In the genomic region with DNA sequence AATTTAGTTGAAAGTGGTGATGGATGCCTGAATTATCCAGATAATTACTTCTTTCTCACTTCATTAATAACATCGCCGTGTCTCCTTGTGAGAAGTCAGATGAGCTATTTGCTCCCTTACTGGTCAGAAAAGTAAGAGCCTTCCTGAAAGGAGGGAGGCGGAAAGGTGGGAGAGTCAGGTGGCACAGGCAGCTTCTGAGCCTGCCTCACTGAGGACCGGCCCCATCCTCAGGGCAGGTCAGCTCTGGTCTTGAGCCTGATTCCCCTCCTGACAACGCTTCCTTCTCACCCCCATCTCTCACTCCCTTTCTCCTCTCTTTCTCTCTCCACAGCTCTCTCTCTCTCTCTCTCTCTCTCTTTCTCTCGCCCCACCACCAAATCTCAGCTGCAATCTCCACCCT, we compare ENCODE assay signal across 35 cellular contexts. TPM values are rescaled to one million over a fixed set of nuclear protein-coding genes. Genes with fewer than 3 reads are reported as not detected.
"Had no signal": no experiment of that assay in that cellular context is flagged by ENCODE, and none has a peak within 500 bp of the region (broad histone marks: within the 10 kb centered on the region; RNA-seq: fewer than 3 reads in every experiment).

No MANE protein-coding gene starts in this region.

- H3K4me1 Mint-ChIP-seq: activated CD4-positive, alpha-beta memory T cell treated with anti-CD3 and anti-CD28 coated beads, Interleukin-2, amount 10 ng/mL, durations not matched to agents 7 days and 5 days; activated CD4-positive, alpha-beta T cell treated with anti-CD3 and anti-CD28 coated beads for 36 hours; activated CD4-positive, alpha-beta T cell treated with anti-CD3 and anti-CD28 coated beads, Interleukin-2, amount 10 ng/mL, durations not matched to agents 7 days and 5 days; activated CD8-positive, alpha-beta memory T cell treated with anti-CD3 and anti-CD28 coated beads, Interleukin-2, amount 10 ng/mL, durations not matched to agents 7 days and 5 days; activated naive CD4-positive, alpha-beta T cell treated with anti-CD3 and anti-CD28 coated beads, Interleukin-2, amount 10 ng/mL, durations not matched to agents 7 days and 5 days; activated naive CD4-positive, alpha-beta T cell treated with anti-CD3 and anti-CD28 coated beads, Interleukin-2, amount 50 U/mL, for 24 hours; activated naive CD8-positive, alpha-beta T cell treated with anti-CD3 and anti-CD28 coated beads, Interleukin-2, amount 10 ng/mL, durations not matched to agents 7 days and 5 days; activated naive CD8-positive, alpha-beta T cell treated with anti-CD3 and anti-CD28 coated beads, Interleukin-2, amount 50 U/mL, for 24 hours; brain had no signal

- H3K27ac Mint-ChIP-seq: activated CD4-positive, alpha-beta memory T cell treated with anti-CD3 and anti-CD28 coated beads, Interleukin-2, amount 10 ng/mL, durations not matched to agents 7 days and 5 days; activated CD4-positive, alpha-beta T cell treated with anti-CD3 and anti-CD28 coated beads for 36 hours; activated CD4-positive, alpha-beta T cell treated with anti-CD3 and anti-CD28 coated beads, Interleukin-2, amount 10 ng/mL, durations not matched to agents 7 days and 5 days; activated CD8-positive, alpha-beta memory T cell treated with anti-CD3 and anti-CD28 coated beads, Interleukin-2, amount 10 ng/mL, durations not matched to agents 7 days and 5 days; activated CD8-positive, alpha-beta T cell treated with anti-CD3 and anti-CD28 coated beads, Interleukin-2, amount 10 ng/mL, durations not matched to agents 7 days and 5 days; activated naive CD4-positive, alpha-beta T cell treated with anti-CD3 and anti-CD28 coated beads, Interleukin-2, amount 10 ng/mL, durations not matched to agents 7 days and 5 days; activated naive CD4-positive, alpha-beta T cell treated with anti-CD3 and anti-CD28 coated beads, Interleukin-2, amount 50 U/mL, for 24 hours; activated naive CD8-positive, alpha-beta T cell; activated naive CD8-positive, alpha-beta T cell treated with anti-CD3 and anti-CD28 coated beads, Interleukin-2, amount 10 ng/mL, durations not matched to agents 7 days and 5 days; activated naive CD8-positive, alpha-beta T cell treated with anti-CD3 and anti-CD28 coated beads, Interleukin-2, amount 50 U/mL, for 24 hours; activated T-cell treated with anti-CD3 and anti-CD28 coated beads, Interleukin-2, amount 50 U/mL, for 24 hours; activated T-helper 2 cell treated with anti-CD3 and anti-CD28 coated beads, Interferon-gamma antibody, Interleukin-2, Interleukin-4, amounts not matched to agents 10 μg/mL and 5 μg/mL and 100 μg/mL, durations not matched to agents 14 hours and 24 hours and 36 hours; brain; T-helper 1 cell treated with Interleukin-12 subunit alpha and Interleukin-12 subunit beta and Interleukin-4 antibody, amounts not matched to agents 30 μg/mL and 1 μg/mL, for 36 hours; T-helper 2 cell treated with Interferon-gamma antibody and Interleukin-4, amounts not matched to agents 5 μg/mL and 100 μg/mL, for 36 hours had no signal

- H3K9me3 Mint-ChIP-seq: activated CD4-positive, alpha-beta memory T cell treated with anti-CD3 and anti-CD28 coated beads, Interleukin-2, amount 10 ng/mL, durations not matched to agents 7 days and 5 days; activated CD4-positive, alpha-beta T cell treated with anti-CD3 and anti-CD28 coated beads, Interleukin-2, amount 10 ng/mL, durations not matched to agents 7 days and 5 days; activated naive CD4-positive, alpha-beta T cell treated with anti-CD3 and anti-CD28 coated beads, Interleukin-2, amount 10 ng/mL, durations not matched to agents 7 days and 5 days; activated naive CD4-positive, alpha-beta T cell treated with anti-CD3 and anti-CD28 coated beads, Interleukin-2, amount 50 U/mL, for 24 hours; activated naive CD8-positive, alpha-beta T cell treated with anti-CD3 and anti-CD28 coated beads, Interleukin-2, amount 10 ng/mL, durations not matched to agents 7 days and 5 days; activated naive CD8-positive, alpha-beta T cell treated with anti-CD3 and anti-CD28 coated beads, Interleukin-2, amount 50 U/mL, for 24 hours; activated T-cell treated with anti-CD3 and anti-CD28 coated beads, Interleukin-2, amount 50 U/mL, for 24 hours; activated T-helper 2 cell treated with anti-CD3 and anti-CD28 coated beads, Interferon-gamma antibody, Interleukin-2, Interleukin-4, amounts not matched to agents 10 μg/mL and 5 μg/mL and 100 μg/mL, durations not matched to agents 14 hours and 24 hours and 36 hours; brain; T-helper 1 cell treated with Interleukin-12 subunit alpha and Interleukin-12 subunit beta and Interleukin-4 antibody, amounts not matched to agents 30 μg/mL and 1 μg/mL, for 36 hours; T-helper 2 cell treated with Interferon-gamma antibody and Interleukin-4, amounts not matched to agents 5 μg/mL and 100 μg/mL, for 36 hours had no signal

- H3K4me1 ChIP-seq: ascending aorta had no signal

- H3K27me3 ChIP-seq: ascending aorta, cardiac muscle cell had no signal

- H3K36me3 Mint-ChIP-seq: activated CD8-positive, alpha-beta memory T cell treated with anti-CD3 and anti-CD28 coated beads, Interleukin-2, amount 10 ng/mL, durations not matched to agents 7 days and 5 days; activated naive CD4-positive, alpha-beta T cell treated with anti-CD3 and anti-CD28 coated beads, Interleukin-2, amount 10 ng/mL, durations not matched to agents 7 days and 5 days; activated naive CD4-positive, alpha-beta T cell treated with anti-CD3 and anti-CD28 coated beads, Interleukin-2, amount 50 U/mL, for 24 hours; activated naive CD8-positive, alpha-beta T cell; activated naive CD8-positive, alpha-beta T cell treated with anti-CD3 and anti-CD28 coated beads, Interleukin-2, amount 10 ng/mL, durations not matched to agents 7 days and 5 days; brain had no signal

- DNase-seq: activated CD4-positive, alpha-beta memory T cell treated with anti-CD3 and anti-CD28 coated beads, Interleukin-2, amount 10 ng/mL, durations not matched to agents 7 days and 5 days; activated CD4-positive, alpha-beta T cell treated with anti-CD3 and anti-CD28 coated beads for 1 hour; activated CD4-positive, alpha-beta T cell treated with anti-CD3 and anti-CD28 coated beads for 36 hours; activated CD4-positive, alpha-beta T cell treated with anti-CD3 and anti-CD28 coated beads for 48 hours; activated CD4-positive, alpha-beta T cell treated with anti-CD3 and anti-CD28 coated beads, Interleukin-2, amount 10 ng/mL, durations not matched to agents 7 days and 5 days; activated CD4-positive, alpha-beta T cell treated with anti-CD3 and anti-CD28 coated beads, Interleukin-2, amount 50 U/mL, for 48 hours; activated CD4-positive, CD25-positive, alpha-beta regulatory T cell; activated CD8-positive, alpha-beta memory T cell treated with anti-CD3 and anti-CD28 coated beads for 24 hours; activated CD8-positive, alpha-beta memory T cell treated with anti-CD3 and anti-CD28 coated beads, Interleukin-2, amount 10 ng/mL, durations not matched to agents 7 days and 5 days; activated CD8-positive, alpha-beta memory T cell treated with anti-CD3 and anti-CD28 coated beads, Interleukin-2, amount 50 U/mL, for 48 hours; activated CD8-positive, alpha-beta T cell treated with anti-CD3 and anti-CD28 coated beads, Interleukin-2, amount 10 ng/mL, durations not matched to agents 7 days and 5 days; activated effector memory CD4-positive, alpha-beta T cell treated with Interleukin-2 at 50 U/mL for 16 hours; activated gamma-delta T cell; activated naive CD4-positive, alpha-beta T cell treated with anti-CD3 and anti-CD28 coated beads, Interleukin-2, amount 10 ng/mL, durations not matched to agents 7 days and 5 days; activated naive CD4-positive, alpha-beta T cell treated with Interleukin-2 at 50 U/mL for 16 hours; activated naive CD8-positive, alpha-beta T cell treated with anti-CD3 and anti-CD28 coated beads, Interleukin-2, amount 10 ng/mL, durations not matched to agents 7 days and 5 days; activated naive CD8-positive, alpha-beta T cell treated with anti-CD3 and anti-CD28 coated beads, Interleukin-2, amount 50 U/mL, for 24 hours; activated T-cell treated with anti-CD3 and anti-CD28 coated beads, Interleukin-2, amount 50 U/mL, for 24 hours; activated T-cell treated with anti-CD3 and anti-CD28 coated beads, Interleukin-2, amount 50 U/mL, for 48 hours; amygdala; anterior cingulate cortex; central memory CD4-positive, alpha-beta T cell; T-helper 1 cell; T-helper 2 cell; T-helper 9 cell had no signal

- H3K36me3 ChIP-seq: ascending aorta, cardiac muscle cell had no signal

- ATAC-seq: activated CD4-positive, alpha-beta T cell treated with anti-CD3 and anti-CD28 coated beads for 36 hours; activated CD4-positive, CD25-positive, alpha-beta regulatory T cell treated with anti-CD3 and anti-CD28 coated beads, Interleukin-2, amount 50 U/mL, for 24 hours; activated CD8-positive, alpha-beta memory T cell treated with anti-CD3 and anti-CD28 coated beads, Interleukin-2, amount 10 ng/mL, durations not matched to agents 7 days and 5 days; activated CD8-positive, alpha-beta T cell treated with anti-CD3 and anti-CD28 coated beads, Interleukin-2, amount 10 ng/mL, durations not matched to agents 7 days and 5 days; activated naive CD8-positive, alpha-beta T cell treated with anti-CD3 and anti-CD28 coated beads, Interleukin-2, amount 50 U/mL, for 24 hours had no signal

- H3K27me3 Mint-ChIP-seq: activated CD4-positive, alpha-beta memory T cell treated with anti-CD3 and anti-CD28 coated beads, Interleukin-2, amount 10 ng/mL, durations not matched to agents 7 days and 5 days; activated CD4-positive, alpha-beta T cell treated with anti-CD3 and anti-CD28 coated beads, Interleukin-2, amount 10 ng/mL, durations not matched to agents 7 days and 5 days; activated CD8-positive, alpha-beta memory T cell treated with anti-CD3 and anti-CD28 coated beads, Interleukin-2, amount 10 ng/mL, durations not matched to agents 7 days and 5 days; activated naive CD4-positive, alpha-beta T cell treated with anti-CD3 and anti-CD28 coated beads, Interleukin-2, amount 10 ng/mL, durations not matched to agents 7 days and 5 days; activated naive CD8-positive, alpha-beta T cell treated with anti-CD3 and anti-CD28 coated beads, Interleukin-2, amount 50 U/mL, for 24 hours; activated T-cell treated with anti-CD3 and anti-CD28 coated beads, Interleukin-2, amount 50 U/mL, for 24 hours had no signal

- H3K4me3 ChIP-seq: ascending aorta, cardiac muscle cell had no signal

- H3K27ac ChIP-seq: ascending aorta, cardiac muscle cell, VCaP had no signal

- H3K9me3 ChIP-seq: ascending aorta had no signal

- H3K4me3 Mint-ChIP-seq: activated CD4-positive, alpha-beta memory T cell treated with anti-CD3 and anti-CD28 coated beads, Interleukin-2, amount 10 ng/mL, durations not matched to agents 7 days and 5 days; activated CD4-positive, alpha-beta T cell treated with anti-CD3 and anti-CD28 coated beads for 36 hours; activated CD4-positive, alpha-beta T cell treated with anti-CD3 and anti-CD28 coated beads, Interleukin-2, amount 10 ng/mL, durations not matched to agents 7 days and 5 days; activated CD8-positive, alpha-beta memory T cell treated with anti-CD3 and anti-CD28 coated beads, Interleukin-2, amount 10 ng/mL, durations not matched to agents 7 days and 5 days; activated CD8-positive, alpha-beta T cell treated with anti-CD3 and anti-CD28 coated beads, Interleukin-2, amount 10 ng/mL, durations not matched to agents 7 days and 5 days; activated naive CD4-positive, alpha-beta T cell treated with anti-CD3 and anti-CD28 coated beads, Interleukin-2, amount 10 ng/mL, durations not matched to agents 7 days and 5 days; activated naive CD4-positive, alpha-beta T cell treated with anti-CD3 and anti-CD28 coated beads, Interleukin-2, amount 50 U/mL, for 24 hours; activated naive CD8-positive, alpha-beta T cell; activated naive CD8-positive, alpha-beta T cell treated with anti-CD3 and anti-CD28 coated beads, Interleukin-2, amount 10 ng/mL, durations not matched to agents 7 days and 5 days; activated naive CD8-positive, alpha-beta T cell treated with anti-CD3 and anti-CD28 coated beads, Interleukin-2, amount 50 U/mL, for 24 hours; activated T-cell treated with anti-CD3 and anti-CD28 coated beads, Interleukin-2, amount 50 U/mL, for 24 hours; brain; T-helper 1 cell treated with Interleukin-12 subunit alpha and Interleukin-12 subunit beta and Interleukin-4 antibody, amounts not matched to agents 30 μg/mL and 1 μg/mL, for 36 hours; T-helper 2 cell treated with Interferon-gamma antibody and Interleukin-4, amounts not matched to agents 5 μg/mL and 100 μg/mL, for 36 hours had no signal

RNA-seq across cellular contexts. Expression of gene APOB, which starts 10.1 kb away (rescaled TPM):
- total RNA-seq: activated CD4-positive, alpha-beta memory T cell treated with anti-CD3 and anti-CD28 coated beads, Interleukin-2, amount 10 ng/mL, durations not matched to agents 7 days and 5 days; activated CD4-positive, alpha-beta T cell treated with anti-CD3 and anti-CD28 coated beads for 36 hours; activated CD4-positive, alpha-beta T cell treated with anti-CD3 and anti-CD28 coated beads, Interleukin-2, amount 10 ng/mL, durations not matched to agents 7 days and 5 days; activated CD8-positive, alpha-beta memory T cell treated with anti-CD3 and anti-CD28 coated beads, Interleukin-2, amount 10 ng/mL, durations not matched to agents 7 days and 5 days; activated CD8-positive, alpha-beta T cell treated with anti-CD3 and anti-CD28 coated beads, Interleukin-2, amount 10 ng/mL, durations not matched to agents 7 days and 5 days; activated naive CD8-positive, alpha-beta T cell treated with anti-CD3 and anti-CD28 coated beads, Interleukin-2, amount 10 ng/mL, durations not matched to agents 7 days and 5 days; activated T-helper 2 cell treated with anti-CD3 and anti-CD28 coated beads, Interferon-gamma antibody, Interleukin-2, Interleukin-4, amounts not matched to agents 10 μg/mL and 5 μg/mL and 100 μg/mL, durations not matched to agents 14 hours and 24 hours and 36 hours had no signal
